Comparison of ENCODE assay signal across 23 cellular contexts in genomic region chr5:14698495-14698894, GRCh38. TPM values are rescaled to one million over a fixed set of nuclear protein-coding genes. Genes with fewer than 3 reads are reported as not detected.
DNase-seq lines count a peak whose midpoint lies in the region; ATAC-seq and TF ChIP-seq lines count a peak whose summit lies in the region.
"Had no signal": no experiment of that assay in that cellular context is flagged by ENCODE, and none has a peak within 500 bp of the region (broad histone marks: within the 10 kb centered on the region; RNA-seq: fewer than 3 reads in every experiment).

No MANE protein-coding gene starts in this region.

- peaks cover 66% of the 10 kb centered on the region for H3K4me1 Mint-ChIP-seq in activated T-cell treated with anti-CD3 and anti-CD28 coated beads, Interleukin-2, amount 50 U/mL, for 24 hours (ENCODE audit: low read depth)
- H3K4me1 Mint-ChIP-seq in CD4-positive, alpha-beta T cell (ENCODE audit: low read depth) = peaks cover 64% of the 10 kb centered on the region
- H3K4me1 Mint-ChIP-seq in activated CD8-positive, alpha-beta T cell treated with anti-CD3 and anti-CD28 coated beads, Interleukin-2, amount 10 ng/mL, durations not matched to agents 7 days and 5 days (ENCODE audit: low read depth) = peaks cover 30% of the 10 kb centered on the region
- H3K4me1 Mint-ChIP-seq in immature natural killer cell = peaks cover 49 to 50% of the 10 kb centered on the region in 2 donors
- H3K4me1 Mint-ChIP-seq: nephron progenitor cell had no signal

- CTCF ChIA-PET in CD4-positive, alpha-beta T cell (lab: Charles Lee) = no interaction called here
- CTCF ChIA-PET in activated CD8-positive, alpha-beta T cell treated with anti-CD3 and anti-CD28 coated beads, Interleukin-2, amount 10 ng/mL, durations not matched to agents 7 days and 5 days (lab: Charles Lee) = interaction anchor here (1.0 to 2.4 kb wide), 2 partner anchors 9 to 13 kb away, joined by 3 to 7 read pairs; no protein-coding TSS in a partner anchor

- intact Hi-C loops in CD4-positive, alpha-beta T cell (cut with DNase I, micrococcal nuclease) = no loop called here
- intact Hi-C loops in sciatic nerve (cut with DNase I) = no loop called here

- H3K27me3 ChIP-seq in CD4-positive, alpha-beta T cell (ENCODE audit: control insufficient read depth, insufficient read depth, low read length) = no peaks in the 10 kb centered on the region
- H3K27me3 ChIP-seq: SJCRH30 had no signal

- H3K27ac ChIP-seq in CD4-positive, alpha-beta T cell (ENCODE audit: low read depth, low read length) = no peak overlapping the region
- H3K27ac ChIP-seq: SJCRH30, VCaP had no signal

- H3K9me3 Mint-ChIP-seq in activated T-cell treated with anti-CD3 and anti-CD28 coated beads, Interleukin-2, amount 50 U/mL, for 24 hours = no peaks in the 10 kb centered on the region
- H3K9me3 Mint-ChIP-seq in CD4-positive, alpha-beta T cell = no peaks in the 10 kb centered on the region
- no peaks in the 10 kb centered on the region for H3K9me3 Mint-ChIP-seq in activated CD8-positive, alpha-beta T cell treated with anti-CD3 and anti-CD28 coated beads, Interleukin-2, amount 10 ng/mL, durations not matched to agents 7 days and 5 days (ENCODE audit: insufficient read depth)
- no peaks in the 10 kb centered on the region for H3K9me3 Mint-ChIP-seq in immature natural killer cell
- H3K9me3 Mint-ChIP-seq: activated CD4-positive, alpha-beta T cell treated with anti-CD3 and anti-CD28 coated beads, Interleukin-2, amount 10 ng/mL, durations not matched to agents 7 days and 5 days; HFFc6; nephron progenitor cell; stimulated activated naive B cell treated with anti-CD40 and anti-IgM and Interleukin-4, amounts not matched to agents 10 μg/mL and 1 μg/mL and 100 μg/mL, for 72 hours had no signal

- no peak for DNase-seq in activated T-cell treated with anti-CD3 and anti-CD28 coated beads, Interleukin-2, amount 50 U/mL, for 24 hours
- DNase-seq in activated T-cell treated with anti-CD3 and anti-CD28 coated beads, Interleukin-2, amount 50 U/mL, for 1 hour = no peak
- no peak for DNase-seq in CD4-positive, alpha-beta T cell
- DNase-seq in activated CD8-positive, alpha-beta T cell treated with anti-CD3 and anti-CD28 coated beads, Interleukin-2, amount 10 ng/mL, durations not matched to agents 7 days and 5 days = no peak
- no peak for DNase-seq in sciatic nerve (ENCODE audit: low spot score)
- DNase-seq in DMS114 treated with DMSO at 0.1 percent for 48 hours (lab: John Stamatoyannopoulos, UW; ENCODE audit: unreplicated experiment) = no peak
- DNase-seq in immature natural killer cell = no peak
- DNase-seq: activated CD4-positive, alpha-beta T cell treated with anti-CD3 and anti-CD28 coated beads, Interleukin-2, amount 10 ng/mL, durations not matched to agents 7 days and 5 days; effector CD4-positive, alpha-beta T cell; HFFc6; hippocampal formation; NCI-H1048; NCI-H1694; NCI-H446 treated with DMSO at 0.1 percent for 48 hours; NCI-H774; nephron progenitor cell; SJCRH30; stimulated activated naive B cell treated with anti-CD40 and anti-IgM and Interleukin-4, amounts not matched to agents 10 μg/mL and 1 μg/mL and 100 μg/mL, for 72 hours; SW 1271; T1000 had no signal

- H3K27ac Mint-ChIP-seq in activated T-cell treated with anti-CD3 and anti-CD28 coated beads, Interleukin-2, amount 50 U/mL, for 24 hours = peak overlapping the region; percentile 81
- H3K27ac Mint-ChIP-seq in CD4-positive, alpha-beta T cell = peak overlapping the region; percentile 8
- H3K27ac Mint-ChIP-seq in activated CD8-positive, alpha-beta T cell treated with anti-CD3 and anti-CD28 coated beads, Interleukin-2, amount 10 ng/mL, durations not matched to agents 7 days and 5 days = peak overlapping the region; percentile 33
- peak overlapping the region in 1 of 6 donors; percentile 82 for H3K27ac Mint-ChIP-seq in immature natural killer cell
- H3K27ac Mint-ChIP-seq: B cell, HFFc6, nephron progenitor cell had no signal

- POLR2A ChIA-PET in CD4-positive, alpha-beta T cell (lab: Charles Lee) = interaction anchor here (0.6 to 2.0 kb wide), 2 partner anchors 13 to 124 kb away, joined by 3 to 8 read pairs; no protein-coding TSS in a partner anchor
- POLR2A ChIA-PET in activated CD8-positive, alpha-beta T cell treated with anti-CD3 and anti-CD28 coated beads, Interleukin-2, amount 10 ng/mL, durations not matched to agents 7 days and 5 days (lab: Charles Lee) = no interaction called here

- H3K27me3 Mint-ChIP-seq in activated T-cell treated with anti-CD3 and anti-CD28 coated beads, Interleukin-2, amount 50 U/mL, for 24 hours = no peaks in the 10 kb centered on the region
- no peaks in the 10 kb centered on the region for H3K27me3 Mint-ChIP-seq in CD4-positive, alpha-beta T cell
- no peaks in the 10 kb centered on the region for H3K27me3 Mint-ChIP-seq in activated CD8-positive, alpha-beta T cell treated with anti-CD3 and anti-CD28 coated beads, Interleukin-2, amount 10 ng/mL, durations not matched to agents 7 days and 5 days (ENCODE audit: low read depth)
- peaks cover 3 to 6% (median 4%) of the 10 kb centered on the region in 3 donors for H3K27me3 Mint-ChIP-seq in immature natural killer cell (ENCODE audit: low read depth in 3 of 3)
- H3K27me3 Mint-ChIP-seq: activated CD4-positive, alpha-beta T cell treated with anti-CD3 and anti-CD28 coated beads, Interleukin-2, amount 10 ng/mL, durations not matched to agents 7 days and 5 days; B cell; stimulated activated naive B cell treated with anti-CD40 and anti-IgM and Interleukin-4, amounts not matched to agents 10 μg/mL and 1 μg/mL and 100 μg/mL, for 72 hours had no signal

- ATAC-seq in CD4-positive, alpha-beta T cell (ENCODE audit: poor library complexity) = no peak
- no peak for ATAC-seq in activated CD8-positive, alpha-beta T cell treated with anti-CD3 and anti-CD28 coated beads, Interleukin-2, amount 10 ng/mL, durations not matched to agents 7 days and 5 days
- peak; percentile 53 for ATAC-seq in sciatic nerve
- ATAC-seq: GM12878; stimulated activated naive B cell treated with anti-CD40 and anti-IgM and Interleukin-4, amounts not matched to agents 10 μg/mL and 1 μg/mL and 100 μg/mL, for 72 hours had no signal

- TF ChIP-seq CTCF in CD4-positive, alpha-beta T cell (IDR thresholded peaks at IDR 0.05) = no peak

- H3K4me3 Mint-ChIP-seq in activated T-cell treated with anti-CD3 and anti-CD28 coated beads, Interleukin-2, amount 50 U/mL, for 24 hours = no peak overlapping the region
- no peak overlapping the region for H3K4me3 Mint-ChIP-seq in CD4-positive, alpha-beta T cell
- H3K4me3 Mint-ChIP-seq in activated CD8-positive, alpha-beta T cell treated with anti-CD3 and anti-CD28 coated beads, Interleukin-2, amount 10 ng/mL, durations not matched to agents 7 days and 5 days = no peak overlapping the region
- no peak overlapping the region for H3K4me3 Mint-ChIP-seq in immature natural killer cell
- H3K4me3 Mint-ChIP-seq: activated CD4-positive, alpha-beta T cell treated with anti-CD3 and anti-CD28 coated beads, Interleukin-2, amount 10 ng/mL, durations not matched to agents 7 days and 5 days; B cell; HFFc6; nephron progenitor cell; stimulated activated naive B cell treated with anti-CD40 and anti-IgM and Interleukin-4, amounts not matched to agents 10 μg/mL and 1 μg/mL and 100 μg/mL, for 72 hours had no signal

- H3K9me3 ChIP-seq in CD4-positive, alpha-beta T cell (ENCODE audit: control insufficient read depth, low read length) = no peaks in the 10 kb centered on the region
- H3K9me3 ChIP-seq: SJCRH30 had no signal

- H3K36me3 Mint-ChIP-seq in activated T-cell treated with anti-CD3 and anti-CD28 coated beads, Interleukin-2, amount 50 U/mL, for 24 hours (ENCODE audit: low read depth) = peaks cover 96% of the 10 kb centered on the region
- H3K36me3 Mint-ChIP-seq in CD4-positive, alpha-beta T cell (ENCODE audit: low read depth) = peaks cover 92% of the 10 kb centered on the region
- peaks cover 79% of the 10 kb centered on the region for H3K36me3 Mint-ChIP-seq in activated CD8-positive, alpha-beta T cell treated with anti-CD3 and anti-CD28 coated beads, Interleukin-2, amount 10 ng/mL, durations not matched to agents 7 days and 5 days (ENCODE audit: low read depth)
- H3K36me3 Mint-ChIP-seq in immature natural killer cell = peaks cover 15 to 46% (median 26%) of the 10 kb centered on the region in 3 donors

RNA-seq across cellular contexts. Expression of gene OTULIN, which starts 34.0 kb away (rescaled TPM):
- 10 to 100 TPM; 69.4 to 77.0 TPM for total RNA-seq in CD4-positive, alpha-beta T cell
- 10 to 100 TPM; 71.2 to 80.7 TPM for total RNA-seq in activated CD8-positive, alpha-beta T cell treated with anti-CD3 and anti-CD28 coated beads, Interleukin-2, amount 10 ng/mL, durations not matched to agents 7 days and 5 days
- total RNA-seq in sciatic nerve = 34.5 TPM
- 10 to 100 TPM; 15.4 to 23.8 (median 20.4) TPM for polyA plus RNA-seq in immature natural killer cell
